Comparison of ENCODE assay signal across 27 cellular contexts in genomic region chr2:118616432-118616831, GRCh38.
"Had no signal": no experiment of that assay in that cellular context is flagged by ENCODE, and none has a peak within 500 bp of the region (broad histone marks: within the 10 kb centered on the region; RNA-seq: fewer than 3 reads in every experiment).

No MANE protein-coding gene starts in this region.

- H3K9me3 ChIP-seq: colonic mucosa, esophagus muscularis mucosa, esophagus squamous epithelium, gastrocnemius medialis, gastroesophageal sphincter, heart left ventricle had no signal

- FAIRE-seq: colon, endometrium, endothelial cell of umbilical vein, frontal cortex had no signal

- DNase-seq: colonic mucosa; cortex of kidney; dermis blood vessel endothelial cell; dorsolateral prefrontal cortex; effector CD4-positive, alpha-beta T cell; effector CD8-positive, alpha-beta T cell; effector memory CD4-positive, alpha-beta T cell; effector memory CD8-positive, alpha-beta T cell; endodermal cell; erythroblast; esophagus squamous epithelium; foreskin fibroblast; foreskin keratinocyte; foreskin melanocyte; gastrocnemius medialis; glutamatergic neuron; head of caudate nucleus; heart left ventricle had no signal

- H3K27ac Mint-ChIP-seq: dendritic cell treated with granulocyte-macrophage colony-stimulating factor and Interleukin-4, amounts not matched to agents 40 ng/mL and 50 ng/mL, for 4 days; effector memory CD8-positive, alpha-beta T cell; endodermal cell had no signal

- H3K36me3 ChIP-seq: colonic mucosa, esophagus muscularis mucosa, esophagus squamous epithelium, gastrocnemius medialis, gastroesophageal sphincter, heart left ventricle had no signal

- H3K4me3 Mint-ChIP-seq: dendritic cell treated with granulocyte-macrophage colony-stimulating factor and Interleukin-4, amounts not matched to agents 40 ng/mL and 50 ng/mL, for 4 days; effector memory CD8-positive, alpha-beta T cell; endodermal cell had no signal

- H3K4me3 ChIP-seq: colonic mucosa, coronary artery, dorsolateral prefrontal cortex, esophagus muscularis mucosa, esophagus squamous epithelium, gastrocnemius medialis, gastroesophageal sphincter, heart left ventricle had no signal

- H3K9me3 Mint-ChIP-seq: dendritic cell treated with granulocyte-macrophage colony-stimulating factor and Interleukin-4, amounts not matched to agents 40 ng/mL and 50 ng/mL, for 4 days; endodermal cell had no signal

- H3K4me1 ChIP-seq: colonic mucosa, esophagus muscularis mucosa, foreskin keratinocyte, gastrocnemius medialis, gastroesophageal sphincter, heart left ventricle had no signal

- H3K27ac ChIP-seq: colonic mucosa, coronary artery, dorsolateral prefrontal cortex, epithelial cell of prostate, esophagus muscularis mucosa, esophagus squamous epithelium, foreskin keratinocyte, gastrocnemius medialis, gastroesophageal sphincter, heart left ventricle had no signal

- H3K27me3 Mint-ChIP-seq: dendritic cell treated with granulocyte-macrophage colony-stimulating factor and Interleukin-4, amounts not matched to agents 40 ng/mL and 50 ng/mL, for 4 days had no signal

- H3K27me3 ChIP-seq: colonic mucosa had no signal
